Comparison of ENCODE assay signal across 1 cellular context in the genomic region with DNA sequence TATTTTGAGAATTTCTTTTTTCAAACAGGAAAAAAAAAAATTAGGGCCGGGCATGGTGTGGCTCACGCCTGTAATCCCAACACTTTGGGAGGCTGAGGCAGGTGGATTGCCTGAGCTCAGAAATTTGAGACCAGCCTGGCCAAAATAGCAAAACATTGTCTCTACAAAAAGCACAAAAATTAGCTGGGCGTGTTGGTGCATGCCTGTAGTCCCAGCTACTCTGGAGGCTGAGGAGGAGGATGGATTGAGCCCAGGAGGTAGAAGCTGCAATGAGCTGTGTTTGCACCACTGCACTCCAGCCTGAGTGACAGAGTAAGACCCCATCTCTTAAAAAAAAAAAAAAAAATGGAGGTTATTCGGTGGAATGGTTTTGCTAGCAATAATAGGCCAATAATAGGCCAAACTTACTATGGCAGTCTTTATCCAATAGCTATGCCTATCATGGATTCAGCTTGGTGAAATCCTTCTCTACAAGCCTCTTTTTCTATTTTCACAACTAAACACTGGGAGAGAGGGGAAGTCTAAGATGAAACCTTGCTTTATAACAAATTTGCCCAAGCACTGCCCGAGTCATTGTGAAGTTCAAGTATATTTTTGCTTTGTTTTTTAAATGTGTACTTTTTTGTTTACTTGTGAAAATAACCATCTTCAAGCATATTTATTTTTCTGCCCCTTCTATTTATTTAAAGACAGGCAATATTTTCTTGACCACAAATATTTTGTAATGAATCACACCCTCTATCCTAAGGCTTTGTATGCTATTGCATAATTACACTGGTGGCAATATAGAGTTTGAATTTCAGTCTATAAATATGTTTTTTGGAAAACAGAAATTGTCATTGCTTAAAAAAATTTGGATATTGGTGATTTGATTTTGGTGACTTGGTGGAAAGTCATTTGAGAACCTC.
TF ChIP-seq lines count a peak whose summit lies in the region.

No MANE protein-coding gene starts in this region.

TF ChIP-seq in A549, 52 proteins besides CTCF, POLR2A, EP300 and RAD21 (continued from another document):
- TF ChIP-seq BHLHE40 (IDR thresholded peaks at IDR 0.05; ENCODE audit: low read depth, low read length) (no peak), HOXB13 (CRISPR knock-in tag; IDR thresholded peaks at IDR 0.05; ENCODE audit: low read depth) (no peak), CEBPB (IDR thresholded peaks at IDR 0.05) (peak; percentile 90 to 93), HES2 (IDR thresholded peaks at IDR 0.05) (0 out of 2 replicates have a peak, but pooled peaks have one; percentile 37), HOXB5 (CRISPR knock-in tag; IDR thresholded peaks at IDR 0.05) (no peak), CBX8 (IDR thresholded peaks at IDR 0.05) (no peak), FOXS1 (CRISPR knock-in tag; IDR thresholded peaks at IDR 0.05) (no peak)
- TF ChIP-seq, protein P1, sequence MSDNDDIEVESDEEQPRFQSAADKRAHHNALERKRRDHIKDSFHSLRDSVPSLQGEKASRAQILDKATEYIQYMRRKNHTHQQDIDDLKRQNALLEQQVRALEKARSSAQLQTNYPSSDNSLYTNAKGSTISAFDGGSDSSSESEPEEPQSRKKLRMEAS (IDR thresholded peaks at IDR 0.05) = no peak
